ENCODE assay signal across 8 cellular contexts in the genomic region with DNA sequence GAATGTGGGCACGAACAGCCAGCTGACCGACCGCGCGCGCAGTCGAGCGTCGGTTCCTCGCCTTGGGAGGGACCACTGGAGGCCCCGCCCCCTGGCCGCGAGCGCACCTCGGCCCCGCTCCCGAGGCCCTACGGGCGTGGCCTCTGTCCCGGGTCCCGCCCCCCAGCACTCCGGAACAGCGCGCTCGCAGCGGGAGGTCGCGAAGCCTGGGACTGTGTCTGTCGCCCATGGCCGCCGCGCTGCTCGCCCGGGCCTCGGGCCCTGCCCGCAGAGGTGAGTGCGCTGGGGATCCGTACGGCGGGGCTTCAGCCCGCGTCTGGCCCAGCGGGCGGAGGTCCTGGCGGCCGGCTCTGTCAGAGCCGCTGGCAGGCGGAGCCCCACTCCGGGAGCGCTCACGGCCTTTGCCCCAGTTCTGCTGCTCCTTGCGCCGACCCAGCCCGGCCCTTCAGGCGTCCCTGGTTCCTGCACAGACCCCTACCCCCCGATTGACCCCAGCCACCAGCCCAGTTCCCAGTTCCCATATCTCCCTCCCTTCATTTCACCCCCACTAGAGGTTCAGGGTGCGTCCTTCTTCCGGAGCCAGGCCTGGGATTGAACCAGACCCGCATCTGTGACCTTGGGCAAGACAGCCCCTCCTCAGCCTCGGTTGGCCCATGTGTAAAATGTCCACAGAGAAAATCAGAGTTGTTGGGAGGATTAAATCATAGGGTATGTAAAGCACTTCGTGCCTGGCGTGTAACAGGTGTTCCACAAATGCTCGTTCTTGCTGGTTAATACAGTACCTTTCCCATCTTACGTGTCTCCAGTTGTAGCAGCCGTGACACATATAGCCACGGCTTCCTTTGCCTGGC. TPM values are rescaled to one million over a fixed set of nuclear protein-coding genes. Genes with fewer than 3 reads are reported as not detected.
DNase-seq lines count a peak whose midpoint lies in the region; ATAC-seq and TF ChIP-seq lines count a peak whose summit lies in the region.

A gene with protein sequence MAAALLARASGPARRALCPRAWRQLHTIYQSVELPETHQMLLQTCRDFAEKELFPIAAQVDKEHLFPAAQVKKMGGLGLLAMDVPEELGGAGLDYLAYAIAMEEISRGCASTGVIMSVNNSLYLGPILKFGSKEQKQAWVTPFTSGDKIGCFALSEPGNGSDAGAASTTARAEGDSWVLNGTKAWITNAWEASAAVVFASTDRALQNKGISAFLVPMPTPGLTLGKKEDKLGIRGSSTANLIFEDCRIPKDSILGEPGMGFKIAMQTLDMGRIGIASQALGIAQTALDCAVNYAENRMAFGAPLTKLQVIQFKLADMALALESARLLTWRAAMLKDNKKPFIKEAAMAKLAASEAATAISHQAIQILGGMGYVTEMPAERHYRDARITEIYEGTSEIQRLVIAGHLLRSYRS (plus strand): TSS at position 168 of the 851 bp plus-strand sequence. CDS start 60 bp downstream, at position 228.

- H3K4me1 ChIP-seq in GM23338 (ENCODE audit: insufficient read depth): peaks cover 11% of the 10 kb centered on the region
- peaks cover 16 to 36% (median 24%) of the 10 kb centered on the region in 4 donors for H3K4me1 ChIP-seq in stomach

- intact Hi-C loops in stomach (cut with DNase I; ENCODE audit: low total_unique reads): no loop called here

- WGBS in stomach, 5 donors: 3 to 11% (median 5%) methylated on average over 25 to 66 of the region's 66 CpGs

- H4K20me1 ChIP-seq in GM23338 (replicated peaks; ENCODE audit: insufficient read depth): peaks cover 19% of the 10 kb centered on the region; the same call in 1 of the 2 replicates

- peak; percentile 89 for DNase-seq in ELR (ENCODE audit: low read depth)
- DNase-seq in GM23338 (ENCODE audit: low spot score): peak; percentile 97
- peak; percentile 37 for DNase-seq in LNCaP clone FGC (ENCODE audit: low read depth)
- peak; percentile 81 for DNase-seq in activated effector memory CD4-positive, alpha-beta T cell treated with Interleukin-2 at 50 U/mL for 16 hours
- peak; percentile 83 to 96 for DNase-seq in foreskin fibroblast
- peak; percentile 84 for DNase-seq in neural crest cell (ENCODE audit: low read depth, low spot score)
- DNase-seq in stomach: peak; percentile 94

- H3K36me3 Mint-ChIP-seq in GM23338 (ENCODE audit: low read depth) (peaks cover 42% of the 10 kb centered on the region), neural crest cell (ENCODE audit: low read depth) (peaks cover 8% of the 10 kb centered on the region)

- H2AFZ ChIP-seq in GM23338: peak within 1 kb of the TSS; percentile 99

- ATAC-seq in GM23338: peak; percentile 95

- TF ChIP-seq POLR2A in Raji (IDR thresholded peaks at IDR 0.05; ENCODE audit: insufficient read depth, low read depth, low read length): peak; percentile 49
- TF ChIP-seq POLR2A in stomach (IDR thresholded peaks at IDR 0.05): no peak

- H3K9me3 Mint-ChIP-seq in GM23338 (no peaks in the 10 kb centered on the region; the same call in 2 of the 3 replicates), neural crest cell (no peaks in the 10 kb centered on the region)

- no peak for TF ChIP-seq CTCF in GM23338 (conservative IDR thresholded peaks at IDR 0.05; ENCODE audit: low read depth in 2 of 2)
- no peak for TF ChIP-seq CTCF in LNCaP clone FGC (IDR thresholded peaks at IDR 0.05; ENCODE audit: control insufficient read depth, extremely low read depth, insufficient read depth)
- no peak for TF ChIP-seq CTCF in foreskin fibroblast (IDR thresholded peaks at IDR 0.05; ENCODE audit: low read depth, low read length)
- TF ChIP-seq CTCF in neural crest cell (conservative IDR thresholded peaks at IDR 0.05): peak; percentile 19
- TF ChIP-seq CTCF in stomach (IDR thresholded peaks at IDR 0.05): no peak

- peak within 1 kb of the TSS; percentile 80 for H3K4me3 Mint-ChIP-seq in GM23338
- H3K4me3 Mint-ChIP-seq in neural crest cell: peak within 1 kb of the TSS; percentile 85

- H3K27me3 Mint-ChIP-seq in GM23338 (ENCODE audit: insufficient read depth, low read depth, poor library complexity): peaks cover 4% of the 10 kb centered on the region
- H3K27me3 Mint-ChIP-seq in neural crest cell (ENCODE audit: low read depth): no peaks in the 10 kb centered on the region

- no peaks in the 10 kb centered on the region for H3K9me2 ChIP-seq in GM23338 (ENCODE audit: insufficient read depth)

- no peak for TF ChIP-seq EP300 in stomach (IDR thresholded peaks at IDR 0.05)

- H3K9me3 ChIP-seq in stomach: no peaks in the 10 kb centered on the region

- H3K4me3 ChIP-seq in GM23338 (peak within 1 kb of the TSS; percentile 58), LNCaP clone FGC (ENCODE audit: low read depth, low read length) (peak within 1 kb of the TSS; percentile 80), foreskin fibroblast (ENCODE audit: low read depth in 1 of 2, low read length in 2 of 2) (peak within 1 kb of the TSS; percentile 62 to 68), stomach (peak within 1 kb of the TSS; percentile 58 to 85 (median 72))

- H3K27me3 ChIP-seq in GM23338 (ENCODE audit: insufficient read depth) (no peaks in the 10 kb centered on the region), stomach (no peaks in the 10 kb centered on the region)

- H3F3A ChIP-seq in GM23338 (replicated peaks; ENCODE audit: low read depth): peaks cover 20% of the 10 kb centered on the region

- no peaks in the 10 kb centered on the region for H3K79me2 ChIP-seq in GM23338 (replicated peaks; ENCODE audit: insufficient read depth)

- H3K36me3 ChIP-seq in GM23338 (ENCODE audit: insufficient read depth) (peaks cover 14% of the 10 kb centered on the region), stomach (peaks cover 33 to 69% (median 66%) of the 10 kb centered on the region in 4 donors)

- peak within 1 kb of the TSS; percentile 83 for H3K4me2 ChIP-seq in GM23338

- H3K27ac ChIP-seq in GM23338 (ENCODE audit: low read depth) (no peak within 1 kb of the TSS), stomach (peak within 1 kb of the TSS; percentile 83 to 90 (median 87))

- H3K27ac Mint-ChIP-seq in GM23338 (no peak within 1 kb of the TSS), neural crest cell (ENCODE audit: unreplicated experiment) (peak within 1 kb of the TSS; percentile 9)

- H3K4me1 Mint-ChIP-seq in GM23338 (peaks cover 15% of the 10 kb centered on the region), neural crest cell (peaks cover 18% of the 10 kb centered on the region)

TF ChIP-seq in GM23338, 12 proteins besides CTCF, POLR2A, EP300 and RAD21:
- no peak for TF ChIP-seq ZNF114 (CRISPR knock-in tag; IDR thresholded peaks at IDR 0.05)
- no peak for TF ChIP-seq ZNF331 (CRISPR knock-in tag; IDR thresholded peaks at IDR 0.05; ENCODE audit: low read depth)
- TF ChIP-seq EZH2phosphoT487 (IDR thresholded peaks at IDR 0.05; ENCODE audit: unreplicated experiment): no peak
- peak; percentile 67 for TF ChIP-seq POLR2AphosphoS5 (IDR thresholded peaks at IDR 0.05; ENCODE audit: low read depth)

RNA-seq across cellular contexts. Expression of the gene that starts here (rescaled TPM):
- total RNA-seq in GM23338 (2014; rRNA removed; shearing (Covaris generic)): 5.7 and 7.7 TPM in 2 replicates
- polyA plus RNA-seq in GM23338 (2016; fragmentation: Nextera tagmentation; extraction: Ambion mirVana) (3.1 and 4.2 TPM in 2 replicates), stomach (10 to 100 TPM; 31.1 to 60.6 (median 46.3) TPM)
- total RNA-seq in neural crest cell (5.6 and 5.9 TPM in 2 replicates), stomach (100 to 1,000 TPM in 2 of 5 donors, 10 to 100 TPM in 3; 16.5 to 313 (median 28.5) TPM)

Comparison
In these comparisons a context has a peak if more than half of its experiments do, and no peak if none do; other contexts are left out.
1. DNase-seq: peak in every context shown above with its lines; median percentile 97 in GM23338; 94 in stomach; 90 in foreskin fibroblast; 89 in ELR; 84 in neural crest cell; 81 in activated effector memory CD4-positive, alpha-beta T cell treated with Interleukin-2 at 50 U/mL for 16 hours; 37 in LNCaP clone FGC.